In genomic region chr1:157512036-157512969, GRCh38 we compare ENCODE assay signal across 1 cellular context.
A peak's percentile ranks its signal among the peaks of the same experiment; 100 is the strongest.
TF ChIP-seq lines count a peak whose summit lies in the region.

No MANE protein-coding gene starts in this region.

TF ChIP-seq in GM12878, 131 proteins besides CTCF, POLR2A, EP300 and RAD21 (continued from another document and continues in another):
- no peak for TF ChIP-seq E2F8 (IDR thresholded peaks at IDR 0.05; ENCODE audit: low read depth, partially characterized antibody)
- TF ChIP-seq ZBTB40 (IDR thresholded peaks at IDR 0.05; ENCODE audit: borderline replicate concordance), result peak; percentile 93
- TF ChIP-seq REST (IDR thresholded peaks at IDR 0.05; ENCODE audit: low read depth, low read length), result no peak
- peak; percentile 41; the same call in 1 of the 2 replicates for TF ChIP-seq RAD51 (IDR thresholded peaks at IDR 0.05)
- no peak for TF ChIP-seq BRCA1 (IDR thresholded peaks at IDR 0.05; ENCODE audit: low read depth, low read length)
- no peak for TF ChIP-seq NRF1 (conservative IDR thresholded peaks at IDR 0.05; ENCODE audit: low read depth, low read length)
- TF ChIP-seq SPI1 (IDR thresholded peaks at IDR 0.05; ENCODE audit: borderline replicate concordance, insufficient read depth, low read depth, low read length), result peak; percentile 100
- peak; percentile 80; the same call in 1 of the 2 replicates for TF ChIP-seq ATF2 (IDR thresholded peaks at IDR 0.05; ENCODE audit: low read length)
- peak; percentile 96 for TF ChIP-seq MTA2 (IDR thresholded peaks at IDR 0.05; ENCODE audit: low read depth)
- no peak for TF ChIP-seq JUND (IDR thresholded peaks at IDR 0.05; ENCODE audit: low read depth, low read length)
- TF ChIP-seq MLLT1 (IDR thresholded peaks at IDR 0.05), result peak; percentile 73; the same call in 1 of the 2 replicates
- TF ChIP-seq SUZ12 (IDR thresholded peaks at IDR 0.05; ENCODE audit: unreplicated experiment), result no peak
- no peak for TF ChIP-seq CHD2 (IDR thresholded peaks at IDR 0.05; ENCODE audit: borderline replicate concordance, low read depth, low read length)
- TF ChIP-seq KAT2A (conservative IDR thresholded peaks at IDR 0.05; ENCODE audit: control insufficient read depth, low read depth, low read length), result no peak
- TF ChIP-seq IRF4 (IDR thresholded peaks at IDR 0.05; ENCODE audit: low read depth, low read length), result peak; percentile 68
- no peak for TF ChIP-seq USF2 (IDR thresholded peaks at IDR 0.05; ENCODE audit: borderline replicate concordance, low read depth, low read length)
- no peak for TF ChIP-seq ZSCAN29 (IDR thresholded peaks at IDR 0.05)
- peak; percentile 91 for TF ChIP-seq BCL11A (IDR thresholded peaks at IDR 0.05; ENCODE audit: low read depth, low read length)
- TF ChIP-seq WRNIP1 (IDR thresholded peaks at IDR 0.05; ENCODE audit: borderline replicate concordance, low read depth, low read length), result no peak
- no peak for TF ChIP-seq PRDM15 (CRISPR knock-in tag; IDR thresholded peaks at IDR 0.05)
- TF ChIP-seq GABPA (IDR thresholded peaks at IDR 0.05; ENCODE audit: low read depth), result 0 out of 2 replicates have a peak, but pooled peaks have one; percentile 43
- TF ChIP-seq KDM1A (IDR thresholded peaks at IDR 0.05; ENCODE audit: borderline replicate concordance), result no peak
- TF ChIP-seq POLR2AphosphoS2 (IDR thresholded peaks at IDR 0.05; ENCODE audit: low read depth, low read length), result no peak
- peak; percentile 81 for TF ChIP-seq MEF2B (IDR thresholded peaks at IDR 0.05; ENCODE audit: partially characterized antibody, poor library complexity, severe bottlenecking)
- TF ChIP-seq SMARCA5 (IDR thresholded peaks at IDR 0.05), result peak; percentile 13; the same call in 1 of the 2 replicates
- no peak for TF ChIP-seq TARDBP (IDR thresholded peaks at IDR 0.05; ENCODE audit: borderline replicate concordance)
- no peak for TF ChIP-seq HDAC6 (IDR thresholded peaks at IDR 0.05; ENCODE audit: unreplicated experiment)
- TF ChIP-seq FOS (IDR thresholded peaks at IDR 0.05; ENCODE audit: borderline replicate concordance, extremely low read depth, insufficient read length), result no peak
- no peak for TF ChIP-seq ZNF384 (IDR thresholded peaks at IDR 0.05; ENCODE audit: borderline replicate concordance, low read depth, low read length)
- peak; percentile 20; the same call in 1 of the 2 replicates for TF ChIP-seq ZBED1 (IDR thresholded peaks at IDR 0.05; ENCODE audit: borderline replicate concordance)
- no peak for TF ChIP-seq IRF5 (IDR thresholded peaks at IDR 0.05; ENCODE audit: borderline replicate concordance)
- TF ChIP-seq EED (IDR thresholded peaks at IDR 0.05; ENCODE audit: low read depth), result peak; percentile 62
- TF ChIP-seq TCF3 (IDR thresholded peaks at IDR 0.05; ENCODE audit: borderline replicate concordance, insufficient read depth, low read depth, low read length), result 0 out of 2 replicates have a peak, but pooled peaks have one; percentile 48
- no peak for TF ChIP-seq MYC (IDR thresholded peaks at IDR 0.05; ENCODE audit: insufficient read depth, insufficient read length, insufficient replicate concordance, low read length, severe bottlenecking)
- TF ChIP-seq E2F4 (IDR thresholded peaks at IDR 0.05; ENCODE audit: low read depth, low read length), result no peak
- TF ChIP-seq NFIC (IDR thresholded peaks at IDR 0.05; ENCODE audit: low read depth, low read length), result peak; percentile 94
- no peak for TF ChIP-seq ZNF274 (IDR thresholded peaks at IDR 0.05; ENCODE audit: insufficient read depth, insufficient read length)
- peak; percentile 80; the same call in 1 of the 2 replicates for TF ChIP-seq GATAD2B (conservative IDR thresholded peaks at IDR 0.05; ENCODE audit: low read depth)
- TF ChIP-seq YBX1 (IDR thresholded peaks at IDR 0.05), result no peak
